ENCODE assay signal across 8 cellular contexts in genomic region chr20:35952480-35953410, GRCh38. TPM values are rescaled to one million over a fixed set of nuclear protein-coding genes. Genes with fewer than 3 reads are reported as not detected.
DNase-seq lines count a peak whose midpoint lies in the region; FAIRE-seq and TF ChIP-seq lines count a peak whose summit lies in the region.

No MANE protein-coding gene starts in this region.

- H3K27ac ChIP-seq in temporal lobe (ENCODE audit: low read depth, low read length), result peak overlapping the region; percentile 88

- DNase-seq in EL, result peak; percentile 39
- DNase-seq in MV-4-11 (lab: John Stamatoyannopoulos, UW), result peak; percentile 76
- peak; percentile 33 for DNase-seq in amniotic epithelial cell (ENCODE audit: low read depth)
- DNase-seq in kidney epithelial cell (ENCODE audit: low read depth), result no peak
- DNase-seq in head of caudate nucleus, result no peak
- DNase-seq in frontal cortex (ENCODE audit: low spot score in 2 of 2), result no peak
- no peak for DNase-seq in mucosa of gallbladder (ENCODE audit: low spot score)

- no peak for FAIRE-seq in frontal cortex (lab: Jason Lieb, UNC)

- no peaks in the 10 kb centered on the region for H3K27me3 ChIP-seq in kidney epithelial cell (ENCODE audit: control insufficient read depth, insufficient read depth, low read length)

- peak overlapping the region; percentile 90 for H3K4me3 ChIP-seq in kidney epithelial cell (ENCODE audit: low read depth, low read length)

- H3K36me3 ChIP-seq in kidney epithelial cell (ENCODE audit: control insufficient read depth, insufficient read depth, low read length), result no peaks in the 10 kb centered on the region

- intact Hi-C loops in head of caudate nucleus (cut with DNase I), result no loop called here

- TF ChIP-seq CTCF in kidney epithelial cell (IDR thresholded peaks at IDR 0.05; ENCODE audit: insufficient read depth, low read length, poor library complexity, severe bottlenecking), result no peak

RNA-seq across cellular contexts. Expression of gene SCAND1, which starts 1.6 kb away (rescaled TPM):
- total RNA-seq in kidney epithelial cell, result 119 and 153 TPM in 2 replicates
- total RNA-seq in temporal lobe, result 14.8 TPM
- 33.8 TPM for total RNA-seq in frontal cortex
- 92.7 TPM for total RNA-seq in mucosa of gallbladder

RNA-seq across cellular contexts. Expression of gene CNBD2, which starts 15.6 kb away (rescaled TPM):
- total RNA-seq in kidney epithelial cell (3.3 and 5.6 TPM in 2 replicates), temporal lobe (3.9 TPM), frontal cortex (1.6 TPM), mucosa of gallbladder (3.3 TPM)

Comparison
In these comparisons a context has a peak if more than half of its experiments do, and no peak if none do; other contexts are left out.
1. DNase-seq: peak in EL (single experiment), MV-4-11 (single experiment) and amniotic epithelial cell (single experiment); none in kidney epithelial cell (single experiment), head of caudate nucleus (0 of 42), frontal cortex (0 of 2) and mucosa of gallbladder (single experiment).